In genomic region chr7:1533255-1533568, GRCh38 we compare ENCODE assay signal across 9 cellular contexts. TPM values are rescaled to one million over a fixed set of nuclear protein-coding genes. Genes with fewer than 3 reads are reported as not detected.
A peak's percentile ranks its signal among the peaks of the same experiment; 100 is the strongest.
DNase-seq lines count a peak whose midpoint lies in the region; ATAC-seq and TF ChIP-seq lines count a peak whose summit lies in the region.
"Had no signal": no experiment of that assay in that cellular context is flagged by ENCODE, and none has a peak within 500 bp of the region (broad histone marks: within the 10 kb centered on the region; RNA-seq: fewer than 3 reads in every experiment).

No MANE protein-coding gene starts in this region.

- TF ChIP-seq EP300 in esophagus muscularis mucosa (IDR thresholded peaks at IDR 0.05), result no peak

- DNase-seq in Calu3 (no peak), SJCRH30 (no peak), esophagus muscularis mucosa (ENCODE audit: extremely low spot score) (no peak), sciatic nerve (ENCODE audit: low spot score) (peak; percentile 65), NCI-H1105 (lab: John Stamatoyannopoulos, UW) (no peak), NK-92 (lab: John Stamatoyannopoulos, UW; ENCODE audit: unreplicated experiment) (no peak), GOT3 (lab: John Stamatoyannopoulos, UW) (no peak)
- DNase-seq: NCI-H1436 treated with DMSO at 0.1 percent for 48 hours had no signal

- H3K9me3 ChIP-seq in SJCRH30 (replicated peaks) (no peaks in the 10 kb centered on the region), esophagus muscularis mucosa (no peaks in the 10 kb centered on the region)

- H3K36me3 ChIP-seq in SJCRH30 (no peaks in the 10 kb centered on the region), esophagus muscularis mucosa (peaks cover 0 to 16% (median 5%) of the 10 kb centered on the region in 4 donors)

- H3K4me1 ChIP-seq in SJCRH30, result peaks cover 24% of the 10 kb centered on the region; the same call in 1 of the 2 replicates
- peaks cover 43 to 76% (median 69%) of the 10 kb centered on the region in 4 donors for H3K4me1 ChIP-seq in esophagus muscularis mucosa

- H3K36me3 Mint-ChIP-seq in Calu3 (ENCODE audit: insufficient read depth, unreplicated experiment), result peaks cover 89% of the 10 kb centered on the region

- TF ChIP-seq POLR2A in esophagus muscularis mucosa (IDR thresholded peaks at IDR 0.05; ENCODE audit: low read depth), result no peak

- intact Hi-C loops in Calu3 (cut with micrococcal nuclease; ENCODE audit: unreplicated experiment) (loop anchor here (2.0 kb wide), 1 partner anchor 24 kb away; the partner anchor contains the start of gene TMEM184A), esophagus muscularis mucosa (cut with DNase I) (no loop called here), sciatic nerve (cut with DNase I) (no loop called here)

- BruUV-seq in Calu3 (replicated peaks; lab: Mats Ljungman, UMichigan), result no TSS peak

- H3K4me3 ChIP-seq in SJCRH30, result peak overlapping the region; percentile 43
- peak overlapping the region; percentile 60 to 96 (median 78) for H3K4me3 ChIP-seq in esophagus muscularis mucosa

- no peaks in the 10 kb centered on the region for H3K27me3 Mint-ChIP-seq in Calu3 (ENCODE audit: unreplicated experiment)

- H3K4me3 Mint-ChIP-seq in Calu3 (ENCODE audit: low read depth, unreplicated experiment), result peak overlapping the region; percentile 96

- no peaks in the 10 kb centered on the region for H3K9me3 Mint-ChIP-seq in Calu3 (ENCODE audit: low read depth, unreplicated experiment)

- WGBS in esophagus muscularis mucosa, result 29% methylated on average over 9 of the region's 9 CpGs

- peaks cover 52% of the 10 kb centered on the region for H3K4me1 Mint-ChIP-seq in Calu3 (ENCODE audit: low read depth, unreplicated experiment)

- CTCF ChIA-PET in Calu3 (lab: Charles Lee), result interaction anchor here (0.8 to 3.4 kb wide), 5 partner anchors 10 to 76 kb away, joined by 3 to 16 read pairs (median 3); partner anchors contain the start of gene TMEM184A

- H3K27ac Mint-ChIP-seq in Calu3 (ENCODE audit: unreplicated experiment), result peak overlapping the region; percentile 89

- H3K27me3 ChIP-seq in SJCRH30, result no peaks in the 10 kb centered on the region
- peaks cover 0 to 9% (median 0%) of the 10 kb centered on the region in 4 donors for H3K27me3 ChIP-seq in esophagus muscularis mucosa

- H3K27ac ChIP-seq in SJCRH30 (peak overlapping the region; percentile 11; the same call in 1 of the 2 replicates), esophagus muscularis mucosa (replicated peaks in 1 of 4) (peak overlapping the region; percentile 97 to 99 (median 97))

- TF ChIP-seq CTCF in Calu3 (IDR thresholded peaks at IDR 0.05; ENCODE audit: unreplicated experiment), result no peak
- TF ChIP-seq CTCF in esophagus muscularis mucosa (IDR thresholded peaks at IDR 0.05), result no peak

- no peak for ATAC-seq in sciatic nerve
- ATAC-seq in GM18909 (IDR thresholded peaks at IDR 0.05; ENCODE audit: poor library complexity, unreplicated experiment), result no peak

RNA-seq across cellular contexts. Expression of gene MAFK, which starts 2.7 kb away (rescaled TPM):
- total RNA-seq in Calu3 (2022), result 105 and 113 TPM in 2 replicates
- 0.86 and 1.6 TPM in 2 replicates for total RNA-seq in SJCRH30 (2014; rRNA removed; shearing (Covaris generic))
- 100 to 1,000 TPM in 1 of 4 donors, 10 to 100 TPM in 3; 61.5 to 104 (median 83.0) TPM for total RNA-seq in esophagus muscularis mucosa
- total RNA-seq in sciatic nerve, result 57.2 TPM

RNA-seq across cellular contexts. Expression of gene TMEM184A, which starts 22.8 kb away (rescaled TPM):
- total RNA-seq in Calu3 (2022) (61.9 and 75.8 TPM in 2 replicates), esophagus muscularis mucosa (under 1 TPM in 2 of 4 donors, not detected in 2; 0.23 to 0.42 TPM), sciatic nerve (0.27 TPM)
- not detected in 2 replicates for total RNA-seq in SJCRH30 (2014; rRNA removed; shearing (Covaris generic))

RNA-seq across cellular contexts. Expression of gene INTS1, which starts 29.0 kb away (rescaled TPM):
- 177 and 192 TPM in 2 replicates for total RNA-seq in Calu3 (2022)
- total RNA-seq in SJCRH30 (2014; rRNA removed; shearing (Covaris generic)), result 25.1 and 27.7 TPM in 2 replicates
- 10 to 100 TPM; 33.1 to 80.3 (median 48.0) TPM for total RNA-seq in esophagus muscularis mucosa
- 78.4 TPM for total RNA-seq in sciatic nerve

RNA-seq across cellular contexts. Expression of gene PSMG3, which starts 36.6 kb away (rescaled TPM):
- 64.0 and 67.2 TPM in 2 replicates for total RNA-seq in Calu3 (2022)
- 22.5 and 28.9 TPM in 2 replicates for total RNA-seq in SJCRH30 (2014; rRNA removed; shearing (Covaris generic))
- total RNA-seq in esophagus muscularis mucosa, result 10 to 100 TPM; 26.8 to 33.2 (median 29.3) TPM
- 17.5 TPM for total RNA-seq in sciatic nerve

Comparison
In these comparisons a context has a peak if more than half of its experiments do, and no peak if none do; other contexts are left out.
1. RNA of gene MAFK, which starts 2.7 kb away (total RNA-seq): 105 to 113 TPM in Calu3, 61.5 to 104 TPM in esophagus muscularis mucosa and 57.2 TPM in sciatic nerve (single experiment); 0.86 to 1.6 TPM in SJCRH30; every median in the first group is over 10 times any median in the second.
2. RNA of gene TMEM184A, which starts 22.8 kb away (total RNA-seq): 61.9 to 75.8 TPM in Calu3; 0.27 TPM in sciatic nerve (single experiment), 0.23 to 0.42 TPM in esophagus muscularis mucosa and not detected in SJCRH30; every median in the first group is over 10 times any median in the second.